In genomic region chr20:23358563-23358906, GRCh38 we compare ENCODE assay signal across 8 cellular contexts. TPM values are rescaled to one million over a fixed set of nuclear protein-coding genes. Genes with fewer than 3 reads are reported as not detected.
DNase-seq lines count a peak whose midpoint lies in the region; TF ChIP-seq lines count a peak whose summit lies in the region.

No MANE protein-coding gene starts in this region.

- peaks cover 7% of the 10 kb centered on the region for H3K36me3 Mint-ChIP-seq in activated naive CD4-positive, alpha-beta T cell treated with anti-CD3 and anti-CD28 coated beads for 36 hours (ENCODE audit: low read depth)

- H3K9ac ChIP-seq in liver (ENCODE audit: low read depth in 1 of 2, low read length in 2 of 2): peak overlapping the region; percentile 24 to 88

- no peak for TF ChIP-seq RAD21 in liver (IDR thresholded peaks at IDR 0.05)

- peak overlapping the region; percentile 77 for H3K27ac ChIP-seq in angular gyrus (ENCODE audit: low read depth, low read length)
- peak overlapping the region; percentile 77 to 92 for H3K27ac ChIP-seq in liver (ENCODE audit: low read depth in 1 of 2, low read length in 2 of 2)
- H3K27ac ChIP-seq in thyroid gland: peak overlapping the region; percentile 56 to 96 (median 77)

- no peaks in the 10 kb centered on the region for H3K9me3 Mint-ChIP-seq in activated naive CD4-positive, alpha-beta T cell treated with anti-CD3 and anti-CD28 coated beads for 36 hours

- H3K27me3 ChIP-seq in liver (ENCODE audit: control insufficient read depth in 4 of 4, insufficient read depth in 4 of 4, low read length in 3 of 4): no peaks in the 10 kb centered on the region
- H3K27me3 ChIP-seq in thyroid gland: no peaks in the 10 kb centered on the region

- H3K9me3 ChIP-seq in liver (ENCODE audit: control insufficient read depth in 4 of 4, low read length in 3 of 4) (no peaks in the 10 kb centered on the region), thyroid gland (no peaks in the 10 kb centered on the region)

- TF ChIP-seq CTCF in liver (IDR thresholded peaks at IDR 0.05; ENCODE audit: low read depth, low read length, missing input control) (no peak), thyroid gland (IDR thresholded peaks at IDR 0.05) (no peak)

- no peak for TF ChIP-seq POLR2A in thyroid gland (IDR thresholded peaks at IDR 0.05)

- peaks cover 33% of the 10 kb centered on the region for H3K4me1 Mint-ChIP-seq in activated naive CD4-positive, alpha-beta T cell treated with anti-CD3 and anti-CD28 coated beads for 36 hours (ENCODE audit: low read depth)

- peak overlapping the region; percentile 35 to 54 (median 53) for H3K4me3 ChIP-seq in liver (ENCODE audit: low read depth in 1 of 3, low read length in 3 of 3)
- H3K4me3 ChIP-seq in thyroid gland (replicated peaks in 1 of 3): peak overlapping the region in 1 of 3 donors; percentile 22

- CTCF ChIA-PET in activated naive CD4-positive, alpha-beta T cell treated with anti-CD3 and anti-CD28 coated beads for 36 hours (lab: Charles Lee): interaction anchor here (1.9 kb wide), 1 partner anchor 9 kb away, joined by 11 read pairs; no protein-coding TSS in a partner anchor

- H3K36me3 ChIP-seq in liver (ENCODE audit: control insufficient read depth in 4 of 4, insufficient read depth in 3 of 4, low read depth in 1 of 4, low read length in 3 of 4) (peaks cover 2 to 17% (median 7%) of the 10 kb centered on the region in 4 donors), thyroid gland (peaks cover 0 to 5% of the 10 kb centered on the region in 2 donors)

- H3K4me1 ChIP-seq in liver (ENCODE audit: control insufficient read depth in 4 of 4, insufficient read depth in 4 of 4, low read length in 3 of 4) (peaks cover 3 to 34% (median 25%) of the 10 kb centered on the region in 4 donors), thyroid gland (peaks cover 28 to 29% of the 10 kb centered on the region in 2 donors)

- H3K4me3 Mint-ChIP-seq in activated naive CD4-positive, alpha-beta T cell treated with anti-CD3 and anti-CD28 coated beads for 36 hours: peak overlapping the region; percentile 70

- DNase-seq in activated naive CD4-positive, alpha-beta T cell treated with anti-CD3 and anti-CD28 coated beads for 36 hours: no peak
- DNase-seq in activated naive CD4-positive, alpha-beta T cell (lab: John Stamatoyannopoulos, UW): no peak
- DNase-seq in thyroid gland (no peak), NCI-H82 (lab: John Stamatoyannopoulos, UW) (no peak), hypothalamus (lab: John Stamatoyannopoulos, UW) (no peak)
- no peak for DNase-seq in NK-92 treated with Interleukin-12 subunit alpha and Interleukin-12 subunit beta, amount 100 ng/mL, for 24 hours (lab: John Stamatoyannopoulos, UW)

- peak overlapping the region; percentile 82 for H3K27ac Mint-ChIP-seq in activated naive CD4-positive, alpha-beta T cell treated with anti-CD3 and anti-CD28 coated beads for 36 hours

- intact Hi-C loops in activated naive CD4-positive, alpha-beta T cell treated with anti-CD3 and anti-CD28 coated beads for 36 hours (cut with micrococcal nuclease): loop anchor here (1.0 to 10.0 kb wide), 5 partner anchors 8 to 1814 kb away; partner anchors contain the start of genes CST7, NAPB and NXT1
- intact Hi-C loops in thyroid gland (cut with DNase I): no loop called here

- no peaks in the 10 kb centered on the region for H3K27me3 Mint-ChIP-seq in activated naive CD4-positive, alpha-beta T cell treated with anti-CD3 and anti-CD28 coated beads for 36 hours (ENCODE audit: low read depth)

- 15% methylated on average over 6 of the region's 6 CpGs for WGBS in liver
- 28 to 29% methylated on average over 6 of the region's 6 CpGs for WGBS in thyroid gland, 2 donors

TF ChIP-seq in liver, 16 proteins besides CTCF, POLR2A, EP300 and RAD21:
- TF ChIP-seq TAF1 (conservative IDR thresholded peaks at IDR 0.05): no peak
- no peak for TF ChIP-seq EGR1 (IDR thresholded peaks at IDR 0.05; ENCODE audit: low read depth in 2 of 2)
- no peak for TF ChIP-seq FOXA2 (IDR thresholded peaks at IDR 0.05)
- no peak for TF ChIP-seq REST (IDR thresholded peaks at IDR 0.05)
- no peak for TF ChIP-seq MAX (IDR thresholded peaks at IDR 0.05)
- TF ChIP-seq NR2F2 (IDR thresholded peaks at IDR 0.05): no peak
- TF ChIP-seq FOXA1 (IDR thresholded peaks at IDR 0.05): no peak
- no peak for TF ChIP-seq HNF4A (conservative IDR thresholded peaks at IDR 0.05)
- TF ChIP-seq YY1 (IDR thresholded peaks at IDR 0.05): no peak
- TF ChIP-seq HNF4G (IDR thresholded peaks at IDR 0.05): no peak
- no peak for TF ChIP-seq GABPA (IDR thresholded peaks at IDR 0.05 in 1 of 2, conservative IDR thresholded peaks at IDR 0.05 in 1 of 2)
- TF ChIP-seq JUND (IDR thresholded peaks at IDR 0.05): no peak
- TF ChIP-seq RXRA (IDR thresholded peaks at IDR 0.05): no peak
- TF ChIP-seq SP1 (IDR thresholded peaks at IDR 0.05): no peak
- TF ChIP-seq ATF3 (IDR thresholded peaks at IDR 0.05): no peak
- TF ChIP-seq ZBTB33 (IDR thresholded peaks at IDR 0.05): no peak

RNA-seq across cellular contexts. Expression of gene GZF1, which starts 3.4 kb away (rescaled TPM):
- 1 to 10 TPM; 2.9 to 3.3 TPM for total RNA-seq in activated naive CD4-positive, alpha-beta T cell treated with anti-CD3 and anti-CD28 coated beads for 36 hours
- 10 to 100 TPM in 1 of 2 donors, 1 to 10 TPM in 1; 5.6 to 11.0 TPM for total RNA-seq in liver
- polyA plus RNA-seq in liver: 1 to 10 TPM; 1.6 to 4.5 TPM
- 10 to 100 TPM; 13.8 to 29.0 (median 15.4) TPM for total RNA-seq in thyroid gland

RNA-seq across cellular contexts. Expression of gene NXT1, which starts 7.9 kb away (rescaled TPM):
- 10 to 100 TPM; 31.9 to 36.9 TPM for total RNA-seq in activated naive CD4-positive, alpha-beta T cell treated with anti-CD3 and anti-CD28 coated beads for 36 hours
- total RNA-seq in liver (1 to 10 TPM; 9.5 to 9.6 TPM), thyroid gland (10 to 100 TPM; 27.2 to 50.8 (median 37.2) TPM)
- 1 to 10 TPM; 5.7 to 8.1 TPM for polyA plus RNA-seq in liver
